ENCODE assay signal across 24 cellular contexts in genomic region chr3:187983484-187984124, GRCh38.
DNase-seq lines count a peak whose midpoint lies in the region; ATAC-seq and TF ChIP-seq lines count a peak whose summit lies in the region.
"Had no signal": no experiment of that assay in that cellular context is flagged by ENCODE, and none has a peak within 500 bp of the region (broad histone marks: within the 10 kb centered on the region; RNA-seq: fewer than 3 reads in every experiment).

No MANE protein-coding gene starts in this region.

- peak overlapping the region in 5 of 11 experiments; percentile 1 to 98 (median 84); a peak in 9 of 22 replicates for H3K27ac ChIP-seq in BLaER1 treated with 17β-estradiol and CSF1 and Interleukin-3, amounts not matched to agents 10 nM and 100 nM
- H3K27ac ChIP-seq in OCI-LY1 (ENCODE audit: low read depth, low read length, poor library complexity, severe bottlenecking) (peak overlapping the region; percentile 97), heart right ventricle (peak overlapping the region; percentile 61 to 90 (median 86)), parathyroid adenoma (no peak overlapping the region)
- H3K27ac ChIP-seq: Peyer's patch had no signal

- no peaks in the 10 kb centered on the region for H3K36me3 ChIP-seq in BLaER1 treated with 17β-estradiol and CSF1 and Interleukin-3, amounts not matched to agents 10 nM and 100 nM
- H3K36me3 ChIP-seq in OCI-LY1 (ENCODE audit: insufficient read depth, low read length) (no peaks in the 10 kb centered on the region), heart right ventricle (no peaks in the 10 kb centered on the region), parathyroid adenoma (ENCODE audit: control insufficient read depth, insufficient read depth, low read length) (no peaks in the 10 kb centered on the region)
- H3K36me3 ChIP-seq: Peyer's patch had no signal

- peak overlapping the region in 6 of 11 experiments; percentile 1 to 88 (median 80); a peak in 7 of 22 replicates for H3K4me2 ChIP-seq in BLaER1 treated with 17β-estradiol and CSF1 and Interleukin-3, amounts not matched to agents 10 nM and 100 nM
- H3K4me2 ChIP-seq in OCI-LY1 (ENCODE audit: low read length) (peak overlapping the region; percentile 83; the same call in 1 of the 2 replicates), parathyroid adenoma (ENCODE audit: low read length) (no peak overlapping the region)
- H3K4me2 ChIP-seq: GM23338, smooth muscle cell had no signal

- intact Hi-C loops in heart right ventricle (cut with DNase I), result loop anchor here in 2 of 10 donors (1.0 to 10.0 kb wide), 3 partner anchors 24 to 239 kb away; partner anchors contain the start of gene BCL6 (in 2 of the 2)

- H3K79me2 ChIP-seq in OCI-LY1 (ENCODE audit: insufficient read depth, low read length) (no peaks in the 10 kb centered on the region), parathyroid adenoma (no peaks in the 10 kb centered on the region)

- no peaks in the 10 kb centered on the region for H3K9me2 ChIP-seq in OCI-LY1 (ENCODE audit: low read depth, low read length)

- DNase-seq in heart right ventricle (peak in 1 of 2 donors; percentile 64), NCI-H146 (lab: John Stamatoyannopoulos, UW) (no peak)
- DNase-seq in activated CD4-positive, CD25-positive, alpha-beta regulatory T cell (lab: John Stamatoyannopoulos, UW), result no peak
- DNase-seq: ACHN; activated CD4-positive, alpha-beta T cell treated with anti-CD3 and anti-CD28 coated beads for 1 hour; activated CD8-positive, alpha-beta T cell treated with anti-CD3 and anti-CD28 coated beads, Interleukin-2, amount 10 ng/mL, durations not matched to agents 7 days and 5 days; activated effector memory CD4-positive, alpha-beta T cell treated with Interleukin-2 at 50 U/mL for 16 hours; activated T-cell treated with anti-CD3 and anti-CD28 coated beads for 4 hours; effector CD4-positive, alpha-beta T cell; foreskin melanocyte; islet precursor cell; KBM-7; mammary epithelial cell; NCI-H2171 treated with DMSO at 0.1 percent for 48 hours; NCI-H524; Peyer's patch; stimulated activated CD4-positive, alpha-beta T cell treated with anti-CD3 and anti-CD28 coated beads, Interleukin-2, amount 100 ng/mL, for 24 hours had no signal

- ATAC-seq in heart right ventricle (peak; percentile 57 to 90 (median 83)), HG02763 (IDR thresholded peaks at IDR 0.05; ENCODE audit: unreplicated experiment) (no peak), GM18520 (IDR thresholded peaks at IDR 0.05; ENCODE audit: unreplicated experiment) (no peak)
- ATAC-seq: activated CD8-positive, alpha-beta T cell treated with anti-CD3 and anti-CD28 coated beads, Interleukin-2, amount 10 ng/mL, durations not matched to agents 7 days and 5 days; GM23338 had no signal

- H2AFZ ChIP-seq in OCI-LY1 (ENCODE audit: low read length) (no peak overlapping the region), parathyroid adenoma (peak overlapping the region; percentile 27)
- H2AFZ ChIP-seq: GM23338 had no signal

- 68 to 80% methylated on average over 6 of the region's 6 CpGs for WGBS in heart right ventricle, 2 donors

- TF ChIP-seq CTCF in OCI-LY1 (IDR thresholded peaks at IDR 0.05; ENCODE audit: low read length) (no peak), heart right ventricle (IDR thresholded peaks at IDR 0.05) (peak in 1 of 9 donors; percentile 14), parathyroid adenoma (IDR thresholded peaks at IDR 0.05) (no peak)

- H3F3A ChIP-seq in OCI-LY1 (ENCODE audit: insufficient read depth, low read length), result peaks cover 20% of the 10 kb centered on the region

- H4K20me1 ChIP-seq in BLaER1 treated with 17β-estradiol and CSF1 and Interleukin-3, amounts not matched to agents 10 nM and 100 nM, result no peaks in the 10 kb centered on the region
- no peaks in the 10 kb centered on the region for H4K20me1 ChIP-seq in OCI-LY1 (ENCODE audit: insufficient read depth, low read length)

- H3K9ac ChIP-seq in BLaER1 treated with 17β-estradiol and CSF1 and Interleukin-3, amounts not matched to agents 10 nM and 100 nM, result peak overlapping the region in 1 of 11 experiments; percentile 34; a peak in 2 of 22 replicates
- H3K9ac ChIP-seq in OCI-LY1 (ENCODE audit: low read length), result peak overlapping the region; percentile 87
- H3K9ac ChIP-seq in parathyroid adenoma, result no peak overlapping the region

- H3K4me1 ChIP-seq in BLaER1 treated with 17β-estradiol and CSF1 and Interleukin-3, amounts not matched to agents 10 nM and 100 nM, result peaks cover 42 to 87% (median 74%) of the 10 kb centered on the region in 10 experiments
- H3K4me1 ChIP-seq in OCI-LY1 (ENCODE audit: insufficient read depth, low read length, severe bottlenecking) (peaks cover 99% of the 10 kb centered on the region), heart right ventricle (peaks cover 0 to 41% (median 14%) of the 10 kb centered on the region in 9 donors), parathyroid adenoma (no peaks in the 10 kb centered on the region)

- no peaks in the 10 kb centered on the region for H3K27me3 ChIP-seq in BLaER1 treated with 17β-estradiol and CSF1 and Interleukin-3, amounts not matched to agents 10 nM and 100 nM
- H3K27me3 ChIP-seq in OCI-LY1 (ENCODE audit: insufficient read depth, low read length) (no peaks in the 10 kb centered on the region), heart right ventricle (no peaks in the 10 kb centered on the region), parathyroid adenoma (ENCODE audit: control insufficient read depth, insufficient read depth, low read length) (no peaks in the 10 kb centered on the region)
- H3K27me3 ChIP-seq: Peyer's patch had no signal

- H3K4me3 ChIP-seq in BLaER1 treated with 17β-estradiol and CSF1 and Interleukin-3, amounts not matched to agents 10 nM and 100 nM, result no peak overlapping the region
- no peak overlapping the region for H3K4me3 ChIP-seq in OCI-LY1 (ENCODE audit: low read depth, low read length, poor library complexity, severe bottlenecking)
- H3K4me3 ChIP-seq in heart right ventricle, result no peak overlapping the region
- H3K4me3 ChIP-seq in parathyroid adenoma (ENCODE audit: low read depth, low read length), result no peak overlapping the region
- H3K4me3 ChIP-seq: GM23338, Peyer's patch, smooth muscle cell had no signal

- peaks cover 0 to 21% (median 8%) of the 10 kb centered on the region in 11 experiments; a peak in 11 of 22 replicates for H3K9me3 ChIP-seq in BLaER1 treated with 17β-estradiol and CSF1 and Interleukin-3, amounts not matched to agents 10 nM and 100 nM (replicated peaks in 1 of 11)
- H3K9me3 ChIP-seq in OCI-LY1 (ENCODE audit: low read length), result no peaks in the 10 kb centered on the region
- H3K9me3 ChIP-seq in heart right ventricle, result no peaks in the 10 kb centered on the region
- H3K9me3 ChIP-seq in parathyroid adenoma (ENCODE audit: control insufficient read depth, low read length), result no peaks in the 10 kb centered on the region
- H3K9me3 ChIP-seq: Peyer's patch had no signal

Comparison
In these comparisons a context has a peak if more than half of its experiments do, and no peak if none do; other contexts are left out.
1. ATAC-seq: peak in heart right ventricle (8 of 8); none in HG02763 (single experiment) and GM18520 (single experiment).